In the genomic region with DNA sequence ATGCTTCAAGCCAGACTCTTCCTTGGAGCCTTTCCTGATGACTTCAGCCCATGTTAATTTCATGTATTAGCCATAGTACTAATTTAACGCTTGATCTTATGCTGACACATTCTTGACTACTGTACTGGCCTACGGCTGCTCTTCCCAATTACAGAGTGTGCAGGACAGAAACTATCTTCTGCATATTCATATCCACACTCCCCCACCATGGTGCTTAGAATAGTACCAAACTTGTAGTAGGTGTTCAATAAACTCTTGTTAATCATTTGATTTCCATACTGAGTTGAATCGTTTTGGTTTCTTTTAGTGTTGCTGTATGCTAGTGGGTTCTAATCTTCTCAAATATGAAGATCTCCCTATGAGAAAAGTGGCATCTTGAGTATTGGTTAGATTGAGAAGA, we compare ENCODE assay signal across 23 cellular contexts.
"Had no signal": no experiment of that assay in that cellular context is flagged by ENCODE, and none has a peak within 500 bp of the region (broad histone marks: within the 10 kb centered on the region; RNA-seq: fewer than 3 reads in every experiment).

No MANE protein-coding gene starts in this region.

- ATAC-seq: HepG2 had no signal

- H3K27me3 ChIP-seq: MG63, SJSA1 had no signal

- H3K4me3 ChIP-seq: MG63, SJSA1, SK-N-MC had no signal

- H3K9me3 ChIP-seq: MG63, SJSA1 had no signal

- H3K36me3 ChIP-seq: MG63, SJSA1 had no signal

- H3K4me1 ChIP-seq: SJSA1 had no signal

- H3K27ac ChIP-seq: SJSA1, SK-N-MC had no signal

- DNase-seq: IMR-90, Karpas-422, KG1, MG63, NCI-H1092, NCI-H1105 treated with DMSO at 0.1 percent for 48 hours, NCI-H1417 treated with DMSO at 0.1 percent for 48 hours, NCI-H187, NCI-H2029, NCI-H2081 treated with DMSO at 0.1 percent for 48 hours, NCI-H2171, NCI-H226, NCI-H446, NCI-H510A, NCI-H524 treated with DMSO at 0.1 percent for 48 hours, NCI-H69, NCI-H774, Right ventricle myocardium superior, RPMI8226, SIG-M5 had no signal
